8 cellular contexts compared by ENCODE assay signal in the genomic region with DNA sequence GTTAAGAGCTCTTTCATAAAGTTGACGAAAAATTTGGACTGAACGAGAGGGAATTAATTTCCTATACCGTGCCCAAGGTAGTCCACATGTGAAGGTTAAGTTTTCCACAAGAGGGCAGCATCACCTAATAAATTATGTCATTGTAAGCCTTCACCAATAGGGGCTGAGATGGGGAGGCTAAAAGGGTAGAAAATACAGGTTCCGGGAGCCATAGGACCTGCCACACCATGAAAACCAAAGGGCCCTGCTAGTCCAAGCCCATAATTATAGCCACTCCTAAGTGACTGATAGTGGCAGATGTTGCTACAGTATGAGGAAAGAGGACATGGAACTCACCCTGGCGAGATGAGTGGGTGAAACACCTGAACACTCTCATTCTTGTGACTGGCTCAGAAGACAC.
DNase-seq lines count a peak whose midpoint lies in the region; ATAC-seq and TF ChIP-seq lines count a peak whose summit lies in the region.

No MANE protein-coding gene starts in this region.

- H3K4me1 Mint-ChIP-seq in nephron, result no peaks in the 10 kb centered on the region

- H3K36me3 Mint-ChIP-seq in nephron (ENCODE audit: low read depth), result no peaks in the 10 kb centered on the region

- ATAC-seq in Right ventricle myocardium superior (ENCODE audit: poor library complexity) (peak; percentile 43), GM21423 (IDR thresholded peaks at IDR 0.05; ENCODE audit: unreplicated experiment) (peak; percentile 67)

- no peak overlapping the region for H3K4me3 Mint-ChIP-seq in nephron

- intact Hi-C loops in Right ventricle myocardium superior (cut with DNase I), result no loop called here
- intact Hi-C loops in cardiac septum (cut with DNase I), result loop anchor here (2.0 kb wide), 1 partner anchor 297 kb away; no protein-coding TSS in a partner anchor

- H3K27ac Mint-ChIP-seq in nephron, result no peak overlapping the region

- DNase-seq in Right ventricle myocardium superior (no peak), cardiac septum (ENCODE audit: low spot score) (no peak), HuH-7.5 (ENCODE audit: low spot score) (peak; percentile 22), SHP77 (lab: John Stamatoyannopoulos, UW) (peak; percentile 21 to 32), epithelial cell of proximal tubule (ENCODE audit: low read depth) (no peak)
- DNase-seq in activated CD4-positive, CD25-positive, alpha-beta regulatory T cell treated with anti-CD3 and anti-CD28 coated beads, Interleukin-2, amount 50 U/mL, for 72 hours, result no peak

- H3K9me3 Mint-ChIP-seq in nephron, result no peaks in the 10 kb centered on the region

- H3K4me3 ChIP-seq in epithelial cell of proximal tubule (ENCODE audit: low read depth, low read length), result no peak overlapping the region

- TF ChIP-seq CTCF in epithelial cell of proximal tubule (conservative IDR thresholded peaks at IDR 0.05; ENCODE audit: low read depth, low read length) (peak; percentile 60), nephron (IDR thresholded peaks at IDR 0.05; ENCODE audit: unreplicated experiment in 3 of 3) (peak; percentile 52 to 68 (median 61))

- no peaks in the 10 kb centered on the region for H3K27me3 Mint-ChIP-seq in nephron (ENCODE audit: low read depth)

Comparison
In these comparisons a context has a peak if more than half of its experiments do, and no peak if none do; other contexts are left out.
1. DNase-seq: peak in HuH-7.5 (single experiment) and SHP77 (2 of 2); none in Right ventricle myocardium superior (single experiment), cardiac septum (single experiment), epithelial cell of proximal tubule (single experiment) and activated CD4-positive, CD25-positive, alpha-beta regulatory T cell treated with anti-CD3 and anti-CD28 coated beads, Interleukin-2, amount 50 U/mL, for 72 hours (single experiment).